ENCODE assay signal across 8 cellular contexts in the genomic region with DNA sequence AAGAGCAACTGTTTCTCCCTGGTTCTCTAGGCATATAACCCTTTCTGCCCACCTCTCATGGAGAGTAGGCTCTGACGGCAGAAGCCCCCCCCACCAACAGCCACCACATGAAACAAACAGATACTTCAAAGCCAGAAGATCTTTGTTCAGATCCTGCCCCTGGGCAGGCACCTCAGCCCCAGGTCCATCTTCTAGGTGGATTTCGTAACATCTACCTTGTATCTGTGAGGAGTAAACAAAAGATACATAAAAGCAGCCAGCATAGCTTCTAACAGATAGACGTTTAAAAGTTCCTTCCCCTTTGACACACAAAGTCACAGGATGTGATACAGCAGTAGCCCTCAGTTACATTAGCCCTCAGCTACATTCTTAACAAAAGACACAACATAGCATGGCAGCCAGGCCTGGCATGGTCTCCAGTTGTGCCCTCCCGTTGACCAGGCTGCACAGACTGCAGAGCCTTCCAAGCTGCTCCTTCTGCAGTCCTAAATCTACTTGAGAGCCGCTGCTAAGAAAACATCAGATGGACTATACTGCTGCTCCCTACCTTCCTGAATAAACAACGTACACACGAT. TPM values are rescaled to one million over a fixed set of nuclear protein-coding genes. Genes with fewer than 3 reads are reported as not detected.
DNase-seq lines count a peak whose midpoint lies in the region; ATAC-seq lines count a peak whose summit lies in the region.

No MANE protein-coding gene starts in this region.

- no peak for ATAC-seq in activated CD4-positive, alpha-beta T cell treated with anti-CD3 and anti-CD28 coated beads for 36 hours
- peak; percentile 31 for ATAC-seq in activated CD8-positive, alpha-beta T cell treated with anti-CD3 and anti-CD28 coated beads, Interleukin-2, amount 10 ng/mL, durations not matched to agents 7 days and 5 days
- ATAC-seq in left colon (peak; percentile 13), HG02973 (IDR thresholded peaks at IDR 0.05; ENCODE audit: unreplicated experiment) (no peak)

- H3K4me1 Mint-ChIP-seq in activated CD4-positive, alpha-beta T cell treated with anti-CD3 and anti-CD28 coated beads for 36 hours: peaks cover 98% of the 10 kb centered on the region
- peaks cover 82% of the 10 kb centered on the region for H3K4me1 Mint-ChIP-seq in activated CD8-positive, alpha-beta T cell treated with anti-CD3 and anti-CD28 coated beads, Interleukin-2, amount 10 ng/mL, durations not matched to agents 7 days and 5 days (ENCODE audit: low read depth)

- no peaks in the 10 kb centered on the region for H3K9me3 Mint-ChIP-seq in activated CD4-positive, alpha-beta T cell treated with anti-CD3 and anti-CD28 coated beads for 36 hours (ENCODE audit: low read depth)
- H3K9me3 Mint-ChIP-seq in activated CD8-positive, alpha-beta T cell treated with anti-CD3 and anti-CD28 coated beads, Interleukin-2, amount 10 ng/mL, durations not matched to agents 7 days and 5 days (ENCODE audit: insufficient read depth): no peaks in the 10 kb centered on the region

- peak overlapping the region; percentile 77 for H3K27ac ChIP-seq in stomach smooth muscle (ENCODE audit: low read length)

- POLR2A ChIA-PET in activated CD4-positive, alpha-beta T cell treated with anti-CD3 and anti-CD28 coated beads for 36 hours (lab: Charles Lee): interaction anchor here (1.7 kb wide), 1 partner anchor 82 kb away, joined by 4 read pairs; no protein-coding TSS in a partner anchor
- POLR2A ChIA-PET in activated CD8-positive, alpha-beta T cell treated with anti-CD3 and anti-CD28 coated beads, Interleukin-2, amount 10 ng/mL, durations not matched to agents 7 days and 5 days (lab: Charles Lee): interaction anchor here (1.0 to 1.2 kb wide), 2 partner anchors 12 to 14 kb away, joined by 3 to 4 read pairs; no protein-coding TSS in a partner anchor

- peaks cover 74% of the 10 kb centered on the region for H3K4me1 ChIP-seq in stomach smooth muscle (ENCODE audit: control insufficient read depth, insufficient read depth, low read length)

- no peaks in the 10 kb centered on the region for H3K27me3 ChIP-seq in stomach smooth muscle (ENCODE audit: control insufficient read depth in 1 of 2, insufficient read depth in 2 of 2, low read length in 2 of 2)

- CTCF ChIA-PET in activated CD4-positive, alpha-beta T cell treated with anti-CD3 and anti-CD28 coated beads for 36 hours (lab: Charles Lee): interaction anchor here (0.5 to 3.1 kb wide), 5 partner anchors 10 to 170 kb away, joined by 3 to 12 read pairs (median 4); no protein-coding TSS in a partner anchor
- CTCF ChIA-PET in activated CD8-positive, alpha-beta T cell treated with anti-CD3 and anti-CD28 coated beads, Interleukin-2, amount 10 ng/mL, durations not matched to agents 7 days and 5 days (lab: Charles Lee): interaction anchor here (1.6 to 1.8 kb wide), 2 partner anchors 9 to 14 kb away, joined by 7 to 8 read pairs; no protein-coding TSS in a partner anchor

- no peaks in the 10 kb centered on the region for H3K9me3 ChIP-seq in stomach smooth muscle (ENCODE audit: control insufficient read depth in 2 of 2, low read length in 2 of 2)

- H3K9ac ChIP-seq in stomach smooth muscle (ENCODE audit: low read length in 2 of 2): peak overlapping the region; percentile 33 to 36

- peak overlapping the region in 1 of 2 donors; percentile 40 for H3K4me3 ChIP-seq in stomach smooth muscle (ENCODE audit: low read length in 2 of 2)

- H3K36me3 Mint-ChIP-seq in activated CD4-positive, alpha-beta T cell treated with anti-CD3 and anti-CD28 coated beads for 36 hours (ENCODE audit: low read depth): peaks cover 42% of the 10 kb centered on the region
- peaks cover 16% of the 10 kb centered on the region for H3K36me3 Mint-ChIP-seq in activated CD8-positive, alpha-beta T cell treated with anti-CD3 and anti-CD28 coated beads, Interleukin-2, amount 10 ng/mL, durations not matched to agents 7 days and 5 days (ENCODE audit: low read depth)

- DNase-seq in activated CD4-positive, alpha-beta T cell treated with anti-CD3 and anti-CD28 coated beads for 36 hours: no peak
- DNase-seq in activated CD4-positive, alpha-beta T cell treated with anti-CD3 and anti-CD28 coated beads for 48 hours: no peak
- no peak for DNase-seq in activated CD8-positive, alpha-beta T cell treated with anti-CD3 and anti-CD28 coated beads, Interleukin-2, amount 10 ng/mL, durations not matched to agents 7 days and 5 days
- DNase-seq in left colon (no peak), NCI-H226 (no peak), dedifferentiated amniotic fluid mesenchymal stem cell (ENCODE audit: extremely low spot score) (no peak)

- H3K4me3 Mint-ChIP-seq in activated CD4-positive, alpha-beta T cell treated with anti-CD3 and anti-CD28 coated beads for 36 hours: peak overlapping the region; percentile 30
- peak overlapping the region; percentile 15 for H3K4me3 Mint-ChIP-seq in activated CD8-positive, alpha-beta T cell treated with anti-CD3 and anti-CD28 coated beads, Interleukin-2, amount 10 ng/mL, durations not matched to agents 7 days and 5 days

- no peaks in the 10 kb centered on the region for H3K27me3 Mint-ChIP-seq in activated CD4-positive, alpha-beta T cell treated with anti-CD3 and anti-CD28 coated beads for 36 hours
- H3K27me3 Mint-ChIP-seq in activated CD8-positive, alpha-beta T cell treated with anti-CD3 and anti-CD28 coated beads, Interleukin-2, amount 10 ng/mL, durations not matched to agents 7 days and 5 days (ENCODE audit: low read depth): no peaks in the 10 kb centered on the region

- peak overlapping the region; percentile 91 for H3K27ac Mint-ChIP-seq in activated CD4-positive, alpha-beta T cell treated with anti-CD3 and anti-CD28 coated beads for 36 hours
- H3K27ac Mint-ChIP-seq in activated CD8-positive, alpha-beta T cell treated with anti-CD3 and anti-CD28 coated beads, Interleukin-2, amount 10 ng/mL, durations not matched to agents 7 days and 5 days: peak overlapping the region; percentile 56

- intact Hi-C loops in activated CD4-positive, alpha-beta T cell treated with anti-CD3 and anti-CD28 coated beads for 36 hours (cut with DNase I, micrococcal nuclease): loop anchor here in 1 of 2 experiments (5.0 kb wide), 1 partner anchor 1450 kb away; no protein-coding TSS in a partner anchor
- intact Hi-C loops in left colon (cut with DNase I, micrococcal nuclease): no loop called here

- no peaks in the 10 kb centered on the region for H3K36me3 ChIP-seq in stomach smooth muscle (ENCODE audit: control insufficient read depth in 2 of 2, insufficient read depth in 2 of 2, low read length in 2 of 2)

RNA-seq across cellular contexts. Expression of a gene that starts 35.4 kb away (rescaled TPM):
- 100 to 1,000 TPM; 106 to 126 TPM for total RNA-seq in activated CD4-positive, alpha-beta T cell treated with anti-CD3 and anti-CD28 coated beads for 36 hours
- 100 to 1,000 TPM; 102 to 108 TPM for total RNA-seq in activated CD8-positive, alpha-beta T cell treated with anti-CD3 and anti-CD28 coated beads, Interleukin-2, amount 10 ng/mL, durations not matched to agents 7 days and 5 days
- total RNA-seq in left colon: 10 to 100 TPM; 64.6 to 90.7 TPM

Comparison
In these comparisons a context has a peak if more than half of its experiments do, and no peak if none do; other contexts are left out.
1. ATAC-seq: peak in activated CD8-positive, alpha-beta T cell treated with anti-CD3 and anti-CD28 coated beads, Interleukin-2, amount 10 ng/mL, durations not matched to agents 7 days and 5 days (single experiment) and left colon (single experiment); none in activated CD4-positive, alpha-beta T cell treated with anti-CD3 and anti-CD28 coated beads for 36 hours (single experiment) and HG02973 (single experiment).